ENCODE assay signal across 7 cellular contexts in genomic region chr9:11743356-11743755, GRCh38.
"Had no signal": no experiment of that assay in that cellular context is flagged by ENCODE, and none has a peak within 500 bp of the region (broad histone marks: within the 10 kb centered on the region; RNA-seq: fewer than 3 reads in every experiment).

No MANE protein-coding gene starts in this region.

- ATAC-seq: HepG2, K562 had no signal

- H3K27ac ChIP-seq: HL-60, KMS-11 had no signal

- H3K4me2 ChIP-seq: KMS-11 had no signal

- H3K4me3 ChIP-seq: K562 had no signal

- H3K9ac ChIP-seq: KMS-11 had no signal

- DNase-seq: IMR-90, KBM-7, KG1 had no signal
